In genomic region chr10:6185039-6185716, GRCh38 we compare ENCODE assay signal across 20 cellular contexts. TPM values are rescaled to one million over a fixed set of nuclear protein-coding genes. Genes with fewer than 3 reads are reported as not detected.
DNase-seq lines count a peak whose midpoint lies in the region; ATAC-seq and TF ChIP-seq lines count a peak whose summit lies in the region.
"Had no signal": no experiment of that assay in that cellular context is flagged by ENCODE, and none has a peak within 500 bp of the region (broad histone marks: within the 10 kb centered on the region; RNA-seq: fewer than 3 reads in every experiment).

No MANE protein-coding gene starts in this region.

- no peak for TF ChIP-seq CTCF in PC-9 (conservative IDR thresholded peaks at IDR 0.05)
- no peak for TF ChIP-seq CTCF in smooth muscle cell (IDR thresholded peaks at IDR 0.05; ENCODE audit: borderline replicate concordance, insufficient read depth, poor library complexity, severe bottlenecking)

- no peaks in the 10 kb centered on the region for H3K9me3 Mint-ChIP-seq in T-helper 1 cell treated with Interleukin-12 subunit alpha and Interleukin-12 subunit beta and Interleukin-4 antibody, amounts not matched to agents 30 μg/mL and 1 μg/mL, for 36 hours
- H3K9me3 Mint-ChIP-seq in dendritic cell treated with granulocyte-macrophage colony-stimulating factor and Interleukin-4, amounts not matched to agents 40 ng/mL and 50 ng/mL, for 4 days = no peaks in the 10 kb centered on the region
- H3K9me3 Mint-ChIP-seq: naive thymus-derived CD4-positive, alpha-beta T cell had no signal

- H3K4me3 Mint-ChIP-seq in T-helper 1 cell treated with Interleukin-12 subunit alpha and Interleukin-12 subunit beta and Interleukin-4 antibody, amounts not matched to agents 30 μg/mL and 1 μg/mL, for 36 hours = no peak overlapping the region
- H3K4me3 Mint-ChIP-seq in dendritic cell treated with granulocyte-macrophage colony-stimulating factor and Interleukin-4, amounts not matched to agents 40 ng/mL and 50 ng/mL, for 4 days = no peak overlapping the region
- H3K4me3 Mint-ChIP-seq: naive thymus-derived CD4-positive, alpha-beta T cell had no signal

- intact Hi-C loops in PC-9 (cut with micrococcal nuclease; ENCODE audit: unreplicated experiment) = no loop called here
- intact Hi-C loops in dendritic cell treated with granulocyte-macrophage colony-stimulating factor and Interleukin-4, amounts not matched to agents 40 ng/mL and 50 ng/mL, for 4 days (cut with micrococcal nuclease) = no loop called here

- H3F3A ChIP-seq in PC-9 (ENCODE audit: insufficient read depth, low read depth) (no peaks in the 10 kb centered on the region; the same call in 1 of the 2 replicates), smooth muscle cell (ENCODE audit: low read depth) (peaks cover 3% of the 10 kb centered on the region)

- no peaks in the 10 kb centered on the region for H3K27me3 ChIP-seq in PC-9 (ENCODE audit: insufficient read depth, low read depth)
- H3K27me3 ChIP-seq in smooth muscle cell (ENCODE audit: low read depth) = no peaks in the 10 kb centered on the region
- H3K27me3 ChIP-seq: right atrium auricular region had no signal

- H3K27me3 Mint-ChIP-seq in T-helper 1 cell treated with Interleukin-12 subunit alpha and Interleukin-12 subunit beta and Interleukin-4 antibody, amounts not matched to agents 30 μg/mL and 1 μg/mL, for 36 hours (ENCODE audit: low read depth) = no peaks in the 10 kb centered on the region
- H3K27me3 Mint-ChIP-seq in dendritic cell treated with granulocyte-macrophage colony-stimulating factor and Interleukin-4, amounts not matched to agents 40 ng/mL and 50 ng/mL, for 4 days = no peaks in the 10 kb centered on the region
- H3K27me3 Mint-ChIP-seq: naive thymus-derived CD4-positive, alpha-beta T cell had no signal

- peaks cover 28% of the 10 kb centered on the region for H3K4me1 Mint-ChIP-seq in T-helper 1 cell treated with Interleukin-12 subunit alpha and Interleukin-12 subunit beta and Interleukin-4 antibody, amounts not matched to agents 30 μg/mL and 1 μg/mL, for 36 hours (ENCODE audit: low read depth)
- H3K4me1 Mint-ChIP-seq in dendritic cell treated with granulocyte-macrophage colony-stimulating factor and Interleukin-4, amounts not matched to agents 40 ng/mL and 50 ng/mL, for 4 days (ENCODE audit: low read depth) = peaks cover 43% of the 10 kb centered on the region

- CTCF ChIA-PET in PC-9 (lab: Charles Lee) = no interaction called here

- H3K9me3 ChIP-seq in PC-9 (ENCODE audit: insufficient read depth, low read depth) = no peaks in the 10 kb centered on the region
- H3K9me3 ChIP-seq in smooth muscle cell (replicated peaks; ENCODE audit: low read depth) = no peaks in the 10 kb centered on the region
- H3K9me3 ChIP-seq: right atrium auricular region had no signal

- no peaks in the 10 kb centered on the region for H4K20me1 ChIP-seq in PC-9 (ENCODE audit: insufficient read depth)
- no peaks in the 10 kb centered on the region for H4K20me1 ChIP-seq in smooth muscle cell (ENCODE audit: low read depth)

- peaks cover 2% of the 10 kb centered on the region for H3K36me3 Mint-ChIP-seq in T-helper 1 cell treated with Interleukin-12 subunit alpha and Interleukin-12 subunit beta and Interleukin-4 antibody, amounts not matched to agents 30 μg/mL and 1 μg/mL, for 36 hours (ENCODE audit: low read depth)
- peaks cover 16% of the 10 kb centered on the region for H3K36me3 Mint-ChIP-seq in dendritic cell treated with granulocyte-macrophage colony-stimulating factor and Interleukin-4, amounts not matched to agents 40 ng/mL and 50 ng/mL, for 4 days (ENCODE audit: low read depth)

- H3K9me2 ChIP-seq in PC-9 (ENCODE audit: insufficient read depth) = no peaks in the 10 kb centered on the region

- peak overlapping the region; percentile 55 for H3K27ac Mint-ChIP-seq in T-helper 1 cell treated with Interleukin-12 subunit alpha and Interleukin-12 subunit beta and Interleukin-4 antibody, amounts not matched to agents 30 μg/mL and 1 μg/mL, for 36 hours
- peak overlapping the region; percentile 11 for H3K27ac Mint-ChIP-seq in dendritic cell treated with granulocyte-macrophage colony-stimulating factor and Interleukin-4, amounts not matched to agents 40 ng/mL and 50 ng/mL, for 4 days

- POLR2A ChIA-PET in PC-9 (lab: Charles Lee; ENCODE audit: unreplicated experiment) = no interaction called here

- H3K79me2 ChIP-seq in PC-9 (ENCODE audit: low read depth) (no peaks in the 10 kb centered on the region), smooth muscle cell (ENCODE audit: low read depth) (peaks cover 48% of the 10 kb centered on the region)

- TSS peak; percentile 5 for BruUV-seq in PC-9 (replicated peaks; lab: Mats Ljungman, UMichigan)

- H3K4me1 ChIP-seq in PC-9 (replicated peaks; ENCODE audit: insufficient read depth) (no peaks in the 10 kb centered on the region), smooth muscle cell (ENCODE audit: low read depth) (no peaks in the 10 kb centered on the region)
- H3K4me1 ChIP-seq: right atrium auricular region had no signal

- 19% methylated on average over 18 of the region's 18 CpGs for WGBS in smooth muscle cell (ENCODE audit: low lambda C conversion rate)

- no peak overlapping the region for H2AFZ ChIP-seq in PC-9
- H2AFZ ChIP-seq in smooth muscle cell (ENCODE audit: low read depth) = no peak overlapping the region

- H3K9ac ChIP-seq in smooth muscle cell (ENCODE audit: low read depth) = no peak overlapping the region

- H3K36me3 ChIP-seq in PC-9 (ENCODE audit: low read depth) (no peaks in the 10 kb centered on the region), smooth muscle cell (ENCODE audit: low read depth) (no peaks in the 10 kb centered on the region)
- H3K36me3 ChIP-seq: right atrium auricular region had no signal

- ATAC-seq in HG03342 (IDR thresholded peaks at IDR 0.05; ENCODE audit: unreplicated experiment) = no peak
- ATAC-seq: left cardiac atrium; naive thymus-derived CD4-positive, alpha-beta T cell had no signal

- H3K4me3 ChIP-seq in PC-9 = no peak overlapping the region
- H3K4me3 ChIP-seq in smooth muscle cell = no peak overlapping the region
- H3K4me3 ChIP-seq: right atrium auricular region had no signal

- DNase-seq in T-helper 1 cell = no peak
- no peak for DNase-seq in PC-9
- peak; percentile 18 for DNase-seq in smooth muscle cell (lab: John Stamatoyannopoulos, UW; ENCODE audit: unreplicated experiment)
- no peak for DNase-seq in dermis blood vessel endothelial cell
- DNase-seq in SIG-M5 treated with dmso at 0.1 percent for 504 hours (lab: John Stamatoyannopoulos, UW; ENCODE audit: unreplicated experiment) = no peak
- DNase-seq: 8988T; COR-L47; GOT3; head of caudate nucleus; left cardiac atrium; naive thymus-derived CD4-positive, alpha-beta T cell; NCI-H187; NCI-H774; Right ventricle myocardium superior; stimulated activated CD4-positive, alpha-beta T cell treated with anti-CD3 and anti-CD28 coated beads, Interleukin-4, amount 100 ng/mL, for 4 hours had no signal

- H3K27ac ChIP-seq in PC-9 (no peak overlapping the region), smooth muscle cell (ENCODE audit: low read depth) (peak overlapping the region; percentile 84)
- H3K27ac ChIP-seq: right atrium auricular region, VCaP had no signal

- H3K4me2 ChIP-seq in PC-9 (no peak overlapping the region), smooth muscle cell (peak overlapping the region; percentile 76)

RNA-seq across cellular contexts. Expression of gene PFKFB3, which starts 17.6 kb away (rescaled TPM):
- total RNA-seq in PC-9 (2021) (37.8 and 54.7 TPM in 2 replicates), smooth muscle cell (45.7 and 61.3 TPM in 2 replicates), dermis blood vessel endothelial cell (30.1 and 35.3 TPM in 2 replicates)
- polyA plus RNA-seq in smooth muscle cell = 68.3 and 73.4 TPM in 2 replicates
